9 cellular contexts compared by ENCODE assay signal in genomic region chr10:91088300-91089140, GRCh38.
DNase-seq lines count a peak whose midpoint lies in the region; ATAC-seq and TF ChIP-seq lines count a peak whose summit lies in the region.
"Had no signal": no experiment of that assay in that cellular context is flagged by ENCODE, and none has a peak within 500 bp of the region (broad histone marks: within the 10 kb centered on the region; RNA-seq: fewer than 3 reads in every experiment).

No MANE protein-coding gene starts in this region.

- peaks cover 0 to 5% (median 4%) of the 10 kb centered on the region in 3 donors for H3K4me1 Mint-ChIP-seq in naive B cell

- H3K27ac Mint-ChIP-seq in naive B cell: peak overlapping the region in 1 of 6 donors; percentile 42

- DNase-seq in GM03348 (ENCODE audit: low spot score) (peak; percentile 54), MV-4-11 (lab: John Stamatoyannopoulos, UW) (peak; percentile 34), coronary artery (ENCODE audit: low spot score) (no peak), naive B cell (peak; percentile 25), putamen (ENCODE audit: low spot score) (no peak)
- no peak for DNase-seq in stimulated activated naive CD4-positive, alpha-beta T cell treated with Interleukin-2 at 50 U/mL for 16 hours (lab: John Stamatoyannopoulos, UW)

- H3K4me3 ChIP-seq in coronary artery: no peak overlapping the region

- no peak for TF ChIP-seq CTCF in coronary artery (IDR thresholded peaks at IDR 0.05)

- peak overlapping the region in 1 of 8 donors; percentile 22 for H3K4me3 Mint-ChIP-seq in naive B cell
- H3K4me3 Mint-ChIP-seq: neural crest cell had no signal

- H3K27me3 Mint-ChIP-seq in naive B cell: no peaks in the 10 kb centered on the region

- H3K9me3 Mint-ChIP-seq in naive B cell: peaks cover 0 to 7% (median 4%) of the 10 kb centered on the region in 7 donors
- H3K9me3 Mint-ChIP-seq: neural crest cell had no signal

- ATAC-seq in naive B cell (ENCODE audit: low read depth in 2 of 2): peak; percentile 67 to 79
- no peak for ATAC-seq in HG03196 (IDR thresholded peaks at IDR 0.05; ENCODE audit: unreplicated experiment)
- no peak for ATAC-seq in GM18519 (IDR thresholded peaks at IDR 0.05; ENCODE audit: low FRiP score, unreplicated experiment)

- H3K36me3 Mint-ChIP-seq in naive B cell: peaks cover 0 to 8% of the 10 kb centered on the region in 2 donors

- peak overlapping the region; percentile 66 to 86 for H3K27ac ChIP-seq in coronary artery

Comparison
In these comparisons a context has a peak if more than half of its experiments do, and no peak if none do; other contexts are left out.
1. DNase-seq: peak in GM03348 (single experiment), MV-4-11 (single experiment) and naive B cell (single experiment); none in coronary artery (single experiment), putamen (single experiment) and stimulated activated naive CD4-positive, alpha-beta T cell treated with Interleukin-2 at 50 U/mL for 16 hours (single experiment).
2. ATAC-seq: peak in naive B cell (2 of 2); none in HG03196 (single experiment) and GM18519 (single experiment).